ENCODE assay signal across 1 cellular context in genomic region chr6:169244684-169245383, GRCh38.
TF ChIP-seq lines count a peak whose summit lies in the region.

No MANE protein-coding gene starts in this region.

TF ChIP-seq in GM23338, 12 proteins besides CTCF, POLR2A, EP300 and RAD21:
- TF ChIP-seq ZNF462 (CRISPR knock-in tag; IDR thresholded peaks at IDR 0.05): no peak
TF ChIP-seq in GM23338: peak in this region for 0.
